Comparison of ENCODE assay signal across 11 cellular contexts in genomic region chr5:73435640-73436534, GRCh38. TPM values are rescaled to one million over a fixed set of nuclear protein-coding genes. Genes with fewer than 3 reads are reported as not detected.
DNase-seq lines count a peak whose midpoint lies in the region; ATAC-seq and TF ChIP-seq lines count a peak whose summit lies in the region.
"Had no signal": no experiment of that assay in that cellular context is flagged by ENCODE, and none has a peak within 500 bp of the region (broad histone marks: within the 10 kb centered on the region; RNA-seq: fewer than 3 reads in every experiment).

No MANE protein-coding gene starts in this region.

- peak overlapping the region; percentile 63 for H3K27ac Mint-ChIP-seq in activated naive CD4-positive, alpha-beta T cell treated with anti-CD3 and anti-CD28 coated beads, Interleukin-2, amount 10 ng/mL, durations not matched to agents 7 days and 5 days
- H3K27ac Mint-ChIP-seq in activated naive CD4-positive, alpha-beta T cell treated with anti-CD3 and anti-CD28 coated beads, Interleukin-2, amount 50 U/mL, for 72 hours = peak overlapping the region in 1 of 2 donors; percentile 77
- no peak overlapping the region for H3K27ac Mint-ChIP-seq in activated T-helper 17 cell treated with anti-CD3 and anti-CD28 coated beads, Interleukin-2, amount 50 U/mL, for 72 hours
- no peak overlapping the region for H3K27ac Mint-ChIP-seq in stimulated activated effector memory CD8-positive, alpha-beta T cell treated with anti-CD3 and anti-CD28 coated beads, Interleukin-12 subunit alpha, Interleukin-12 subunit beta, amount 100 ng/mL, for 72 hours

- peaks cover 11% of the 10 kb centered on the region for H3K4me1 Mint-ChIP-seq in activated naive CD4-positive, alpha-beta T cell treated with anti-CD3 and anti-CD28 coated beads, Interleukin-2, amount 10 ng/mL, durations not matched to agents 7 days and 5 days
- H3K4me1 Mint-ChIP-seq in activated T-helper 17 cell treated with anti-CD3 and anti-CD28 coated beads, Interleukin-2, amount 50 U/mL, for 72 hours = no peaks in the 10 kb centered on the region
- H3K4me1 Mint-ChIP-seq in stimulated activated effector memory CD8-positive, alpha-beta T cell treated with anti-CD3 and anti-CD28 coated beads, Interleukin-12 subunit alpha, Interleukin-12 subunit beta, amount 100 ng/mL, for 72 hours = no peaks in the 10 kb centered on the region

- no peak for DNase-seq in activated naive CD4-positive, alpha-beta T cell treated with anti-CD3 and anti-CD28 coated beads, Interleukin-2, amount 10 ng/mL, durations not matched to agents 7 days and 5 days
- no peak for DNase-seq in activated naive CD4-positive, alpha-beta T cell treated with anti-CD3 and anti-CD28 coated beads, Interleukin-2, amount 50 U/mL, for 72 hours (ENCODE audit: low spot score in 2 of 2)
- DNase-seq in kidney epithelial cell (ENCODE audit: low read depth) (no peak), SKM-1 (lab: John Stamatoyannopoulos, UW; ENCODE audit: unreplicated experiment) (no peak), DMS153 (lab: John Stamatoyannopoulos, UW) (no peak)
- DNase-seq in stimulated activated effector memory CD8-positive, alpha-beta T cell treated with anti-CD3 and anti-CD28 coated beads, Interleukin-12 subunit alpha, Interleukin-12 subunit beta, amount 100 ng/mL, for 72 hours (ENCODE audit: low spot score in 2 of 2) = peak in 1 of 2 donors; percentile 48
- DNase-seq: AML-193, GDM1, spleen had no signal

- H3K36me3 ChIP-seq in kidney epithelial cell (ENCODE audit: control insufficient read depth, insufficient read depth, low read length) = no peaks in the 10 kb centered on the region
- H3K36me3 ChIP-seq: spleen had no signal

- H3K27me3 ChIP-seq in kidney epithelial cell (ENCODE audit: control insufficient read depth, insufficient read depth, low read length) = no peaks in the 10 kb centered on the region

- TF ChIP-seq CTCF in kidney epithelial cell (IDR thresholded peaks at IDR 0.05; ENCODE audit: insufficient read depth, low read length, poor library complexity, severe bottlenecking) = no peak

- H3K4me3 Mint-ChIP-seq in activated naive CD4-positive, alpha-beta T cell treated with anti-CD3 and anti-CD28 coated beads, Interleukin-2, amount 10 ng/mL, durations not matched to agents 7 days and 5 days = no peak overlapping the region
- H3K4me3 Mint-ChIP-seq in activated T-helper 17 cell treated with anti-CD3 and anti-CD28 coated beads, Interleukin-2, amount 50 U/mL, for 72 hours = peak overlapping the region; percentile 23
- H3K4me3 Mint-ChIP-seq in stimulated activated effector memory CD8-positive, alpha-beta T cell treated with anti-CD3 and anti-CD28 coated beads, Interleukin-12 subunit alpha, Interleukin-12 subunit beta, amount 100 ng/mL, for 72 hours = peak overlapping the region; percentile 47

- H3K36me3 Mint-ChIP-seq in activated naive CD4-positive, alpha-beta T cell treated with anti-CD3 and anti-CD28 coated beads, Interleukin-2, amount 10 ng/mL, durations not matched to agents 7 days and 5 days = peaks cover 3% of the 10 kb centered on the region
- H3K36me3 Mint-ChIP-seq in activated naive CD4-positive, alpha-beta T cell treated with anti-CD3 and anti-CD28 coated beads, Interleukin-2, amount 50 U/mL, for 72 hours = peaks cover 5 to 16% of the 10 kb centered on the region in 2 donors
- H3K36me3 Mint-ChIP-seq in activated T-helper 17 cell treated with anti-CD3 and anti-CD28 coated beads, Interleukin-2, amount 50 U/mL, for 72 hours (ENCODE audit: low read depth) = peaks cover 7% of the 10 kb centered on the region
- no peaks in the 10 kb centered on the region for H3K36me3 Mint-ChIP-seq in stimulated activated effector memory CD8-positive, alpha-beta T cell treated with anti-CD3 and anti-CD28 coated beads, Interleukin-12 subunit alpha, Interleukin-12 subunit beta, amount 100 ng/mL, for 72 hours

- peaks cover 84% of the 10 kb centered on the region for H3K27me3 Mint-ChIP-seq in activated naive CD4-positive, alpha-beta T cell treated with anti-CD3 and anti-CD28 coated beads, Interleukin-2, amount 10 ng/mL, durations not matched to agents 7 days and 5 days
- H3K27me3 Mint-ChIP-seq in activated T-helper 17 cell treated with anti-CD3 and anti-CD28 coated beads, Interleukin-2, amount 50 U/mL, for 72 hours = peaks cover 58% of the 10 kb centered on the region

- CTCF ChIA-PET in activated naive CD4-positive, alpha-beta T cell treated with anti-CD3 and anti-CD28 coated beads, Interleukin-2, amount 10 ng/mL, durations not matched to agents 7 days and 5 days (lab: Charles Lee) = no interaction called here

- no peaks in the 10 kb centered on the region for H3K9me3 Mint-ChIP-seq in activated naive CD4-positive, alpha-beta T cell treated with anti-CD3 and anti-CD28 coated beads, Interleukin-2, amount 10 ng/mL, durations not matched to agents 7 days and 5 days
- no peaks in the 10 kb centered on the region for H3K9me3 Mint-ChIP-seq in activated naive CD4-positive, alpha-beta T cell treated with anti-CD3 and anti-CD28 coated beads, Interleukin-2, amount 50 U/mL, for 72 hours
- no peaks in the 10 kb centered on the region for H3K9me3 Mint-ChIP-seq in activated T-helper 17 cell treated with anti-CD3 and anti-CD28 coated beads, Interleukin-2, amount 50 U/mL, for 72 hours
- H3K9me3 Mint-ChIP-seq in stimulated activated effector memory CD8-positive, alpha-beta T cell treated with anti-CD3 and anti-CD28 coated beads, Interleukin-12 subunit alpha, Interleukin-12 subunit beta, amount 100 ng/mL, for 72 hours = no peaks in the 10 kb centered on the region

- ATAC-seq in activated naive CD4-positive, alpha-beta T cell treated with anti-CD3 and anti-CD28 coated beads, Interleukin-2, amount 50 U/mL, for 72 hours = no peak
- no peak for ATAC-seq in activated T-helper 17 cell treated with anti-CD3 and anti-CD28 coated beads, Interleukin-2, amount 50 U/mL, for 72 hours (replicated peaks)
- no peak for ATAC-seq in stimulated activated effector memory CD8-positive, alpha-beta T cell treated with anti-CD3 and anti-CD28 coated beads, Interleukin-12 subunit alpha, Interleukin-12 subunit beta, amount 100 ng/mL, for 72 hours
- no peak for ATAC-seq in HG02623 (IDR thresholded peaks at IDR 0.05; ENCODE audit: unreplicated experiment)

- peak overlapping the region; percentile 46 for H3K4me3 ChIP-seq in kidney epithelial cell (ENCODE audit: low read depth, low read length)

RNA-seq across cellular contexts. Expression of gene FOXD1, which starts 12.7 kb away (rescaled TPM):
- under 1 TPM in 1 of 2 donors, not detected in 1; 0.78 TPM for total RNA-seq in activated naive CD4-positive, alpha-beta T cell treated with anti-CD3 and anti-CD28 coated beads, Interleukin-2, amount 50 U/mL, for 72 hours
- under 1 TPM in 1 of 2 donors, not detected in 1; 0.45 TPM for total RNA-seq in activated T-helper 17 cell treated with anti-CD3 and anti-CD28 coated beads, Interleukin-2, amount 50 U/mL, for 72 hours
- 14.7 and 22.0 TPM in 2 replicates for total RNA-seq in kidney epithelial cell
